In the genomic region with DNA sequence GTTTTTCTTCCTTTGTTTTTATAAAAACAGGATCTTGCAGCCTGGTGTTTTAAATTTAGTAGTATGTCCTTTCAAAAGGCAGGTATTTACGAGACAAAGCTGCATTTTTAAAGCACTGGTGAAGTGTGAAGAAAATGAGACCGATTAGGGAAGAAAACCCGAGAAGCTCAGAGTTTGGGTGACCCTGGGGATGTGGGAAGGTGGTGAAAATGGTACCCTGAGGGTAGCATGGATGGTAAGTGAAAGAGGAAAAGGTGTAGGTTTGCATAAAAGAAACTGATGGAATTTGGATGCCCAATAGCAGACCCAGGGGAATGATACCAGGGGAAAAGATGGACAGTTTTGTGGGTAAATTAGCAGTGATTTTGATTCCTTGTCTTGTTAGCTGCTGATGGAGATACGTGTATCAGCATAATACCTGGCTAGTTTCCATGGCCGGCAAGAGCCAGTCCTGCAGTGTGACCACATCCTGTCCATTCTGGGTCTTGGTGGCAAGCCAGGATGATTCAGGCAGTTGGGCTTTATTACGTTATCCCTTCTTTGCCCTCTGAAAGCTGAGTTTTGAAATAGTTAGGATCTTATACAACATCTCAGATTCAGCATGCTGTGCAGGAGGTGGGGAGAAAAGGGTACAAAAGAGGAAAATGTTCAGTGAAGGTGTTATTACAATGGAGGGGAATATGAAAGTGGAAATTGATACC, we compare ENCODE assay signal across 8 cellular contexts. TPM values are rescaled to one million over a fixed set of nuclear protein-coding genes. Genes with fewer than 3 reads are reported as not detected.
DNase-seq lines count a peak whose midpoint lies in the region; ATAC-seq and TF ChIP-seq lines count a peak whose summit lies in the region.

No MANE protein-coding gene starts in this region.

- no peaks in the 10 kb centered on the region for H3K27me3 ChIP-seq in breast epithelium

- 34 to 37% methylated on average over 6 of the region's 6 CpGs for WGBS in lower leg skin, 2 donors

- no peaks in the 10 kb centered on the region for H3K36me3 ChIP-seq in breast epithelium

- no peak for TF ChIP-seq POLR2A in breast epithelium (IDR thresholded peaks at IDR 0.05)
- no peak for TF ChIP-seq POLR2A in lower leg skin (IDR thresholded peaks at IDR 0.05)

- H3K4me3 ChIP-seq in breast epithelium (no peak overlapping the region), lower leg skin (ENCODE audit: low read depth, poor library complexity, severe bottlenecking) (no peak overlapping the region)

- peak; percentile 99 for DNase-seq in EL
- peak; percentile 43 for DNase-seq in NCI-H2029 treated with DMSO at 0.1 percent for 48 hours (lab: John Stamatoyannopoulos, UW)
- peak; percentile 63 to 89 for DNase-seq in breast epithelium (ENCODE audit: low spot score in 2 of 2)
- peak; percentile 88 to 93 for DNase-seq in lower leg skin (ENCODE audit: low spot score in 2 of 2)
- DNase-seq in NCI-H1694 treated with DMSO at 0.1 percent for 48 hours (lab: John Stamatoyannopoulos, UW), result no peak
- DNase-seq in NCI-H187 treated with DMSO at 0.1 percent for 48 hours (lab: John Stamatoyannopoulos, UW), result no peak

- TF ChIP-seq CTCF in breast epithelium (IDR thresholded peaks at IDR 0.05) (no peak), lower leg skin (IDR thresholded peaks at IDR 0.05) (no peak)

- ATAC-seq in GM21529 (IDR thresholded peaks at IDR 0.05; ENCODE audit: unreplicated experiment) (no peak), GM18870 (IDR thresholded peaks at IDR 0.05; ENCODE audit: unreplicated experiment) (no peak)

- no peaks in the 10 kb centered on the region for H3K4me1 ChIP-seq in breast epithelium

- intact Hi-C loops in breast epithelium (cut with DNase I; ENCODE audit: low total_unique reads), result no loop called here
- intact Hi-C loops in lower leg skin (cut with DNase I; ENCODE audit: low total_unique reads), result no loop called here

- peak overlapping the region; percentile 58 to 59 for H3K27ac ChIP-seq in breast epithelium

- H3K9me3 ChIP-seq in breast epithelium, result no peaks in the 10 kb centered on the region

RNA-seq across cellular contexts. Expression of a gene that starts 8.9 kb away (rescaled TPM):
- total RNA-seq in breast epithelium (10 to 100 TPM in 2 of 3 donors, 1 to 10 TPM in 1; 7.2 to 31.5 (median 18.4) TPM), lower leg skin (1 to 10 TPM; 1.5 to 4.5 (median 2.4) TPM)

Comparison
In these comparisons a context has a peak if more than half of its experiments do, and no peak if none do; other contexts are left out.
1. DNase-seq: peak in EL (single experiment), NCI-H2029 treated with DMSO at 0.1 percent for 48 hours (single experiment), breast epithelium (2 of 2) and lower leg skin (2 of 2); none in NCI-H1694 treated with DMSO at 0.1 percent for 48 hours (single experiment) and NCI-H187 treated with DMSO at 0.1 percent for 48 hours (single experiment).